ENCODE assay signal across 12 cellular contexts in the genomic region with DNA sequence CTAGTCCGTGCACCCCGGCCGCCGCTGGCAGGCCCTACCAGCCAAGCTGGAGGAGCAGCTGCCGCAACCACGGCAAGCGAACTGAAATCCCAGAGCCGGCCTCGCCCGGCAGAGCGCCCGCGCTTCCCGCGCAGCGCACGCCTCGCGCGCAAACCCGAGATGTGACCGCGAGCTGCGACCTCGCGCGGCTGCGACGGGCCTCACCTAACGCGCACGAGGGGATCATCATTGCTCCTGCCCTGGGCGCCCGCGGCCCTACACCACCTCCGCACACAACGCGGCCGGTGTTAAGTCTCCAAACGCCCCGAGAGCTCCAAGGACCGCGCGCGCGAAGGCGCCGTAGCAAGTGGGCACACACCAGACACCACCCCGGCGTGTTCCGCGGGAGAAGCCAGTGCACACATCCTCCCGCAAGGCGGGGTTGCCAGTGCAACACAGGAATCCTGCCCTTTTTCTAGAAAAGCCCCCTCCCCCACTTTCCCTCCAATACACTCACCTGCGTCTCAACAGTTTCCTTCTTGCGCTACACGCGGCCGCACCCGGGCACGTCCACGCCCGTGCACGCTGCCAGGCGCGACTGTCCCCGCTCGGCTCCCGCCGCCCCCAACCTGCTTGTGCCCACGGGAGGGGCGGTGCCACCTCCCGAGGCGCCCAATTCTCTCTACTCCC. TPM values are rescaled to one million over a fixed set of nuclear protein-coding genes. Genes with fewer than 3 reads are reported as not detected.
DNase-seq lines count a peak whose midpoint lies in the region; ATAC-seq and TF ChIP-seq lines count a peak whose summit lies in the region.
"Had no signal": no experiment of that assay in that cellular context is flagged by ENCODE, and none has a peak within 500 bp of the region (broad histone marks: within the 10 kb centered on the region; RNA-seq: fewer than 3 reads in every experiment).

No MANE protein-coding gene starts in this region.

- H3K4me1 ChIP-seq in lower lobe of right lung (peaks cover 19% of the 10 kb centered on the region), subcutaneous abdominal adipose tissue (ENCODE audit: control insufficient read depth in 5 of 5, insufficient read depth in 5 of 5, low read length in 5 of 5) (peaks cover 0 to 31% (median 28%) of the 10 kb centered on the region in 5 donors)

- H3K9ac ChIP-seq in subcutaneous abdominal adipose tissue (ENCODE audit: low read length in 5 of 5), result no peak overlapping the region

- H3K27me3 ChIP-seq in lower lobe of right lung (ENCODE audit: low read depth), result peaks cover 57% of the 10 kb centered on the region
- H3K27me3 ChIP-seq in subcutaneous abdominal adipose tissue (ENCODE audit: control insufficient read depth in 5 of 5, insufficient read depth in 4 of 5, low read length in 5 of 5), result peaks cover 45 to 57% (median 51%) of the 10 kb centered on the region in 5 donors

- H3K36me3 ChIP-seq in lower lobe of right lung, result no peaks in the 10 kb centered on the region
- no peaks in the 10 kb centered on the region for H3K36me3 ChIP-seq in subcutaneous abdominal adipose tissue (ENCODE audit: control insufficient read depth in 5 of 5, insufficient read depth in 5 of 5, low read length in 5 of 5)

- TF ChIP-seq CTCF in astrocyte of the spinal cord (IDR thresholded peaks at IDR 0.05; ENCODE audit: low read depth, low read length) (no peak), lower lobe of right lung (IDR thresholded peaks at IDR 0.05) (no peak)

- H3K27ac ChIP-seq in lower lobe of right lung (no peak overlapping the region), subcutaneous abdominal adipose tissue (ENCODE audit: low read depth, low read length) (no peak overlapping the region)

- DNase-seq in NCI-H82 (lab: John Stamatoyannopoulos, UW), result peak; percentile 74
- no peak for DNase-seq in NCI-H82 treated with DMSO at 0.1 percent for 48 hours (lab: John Stamatoyannopoulos, UW; ENCODE audit: unreplicated experiment)
- DNase-seq in astrocyte of the spinal cord (ENCODE audit: low read depth, low spot score), result peak; percentile 21
- no peak for DNase-seq in lower lobe of right lung
- DNase-seq in NCI-H510A (lab: John Stamatoyannopoulos, UW), result no peak
- DNase-seq: activated CD4-positive, alpha-beta T cell treated with anti-CD3 and anti-CD28 coated beads, Interleukin-2, amount 50 U/mL, for 1 hour; AML-193; naive thymus-derived CD4-positive, alpha-beta T cell; stimulated activated naive CD8-positive, alpha-beta T cell treated with anti-CD3 and anti-CD28 coated beads, Interleukin-15, Interleukin-2, amounts not matched to agents 100 U/mL and 50 U/mL, for 24 hours had no signal

- intact Hi-C loops in lower lobe of right lung (cut with DNase I), result no loop called here

- ATAC-seq in lower lobe of right lung (peak; percentile 18), HG02623 (IDR thresholded peaks at IDR 0.05; ENCODE audit: unreplicated experiment) (no peak), HG03378 (IDR thresholded peaks at IDR 0.05; ENCODE audit: unreplicated experiment) (no peak)
- ATAC-seq: naive thymus-derived CD4-positive, alpha-beta T cell; stimulated activated naive CD8-positive, alpha-beta T cell treated with anti-CD3 and anti-CD28 coated beads, Interleukin-15, Interleukin-2, amounts not matched to agents 100 U/mL and 50 U/mL, for 24 hours had no signal

- H3K9me3 ChIP-seq in lower lobe of right lung (no peaks in the 10 kb centered on the region), subcutaneous abdominal adipose tissue (ENCODE audit: control insufficient read depth in 5 of 5, low read length in 5 of 5) (peaks cover 0 to 2% (median 0%) of the 10 kb centered on the region in 5 donors)

- H3K4me3 ChIP-seq in astrocyte of the spinal cord (ENCODE audit: low read depth, low read length) (peak overlapping the region; percentile 51), lower lobe of right lung (peak overlapping the region; percentile 41), subcutaneous abdominal adipose tissue (ENCODE audit: low read depth in 1 of 5, low read length in 5 of 5) (peak overlapping the region in 4 of 5 donors; percentile 36 to 66 (median 56))

- in situ Hi-C loops in astrocyte of the spinal cord (cut with HindIII; ENCODE audit: low sequenced_read_pairs), result no loop called here

RNA-seq across cellular contexts. Expression of a gene that starts 5.2 kb away (rescaled TPM):
- not detected for total RNA-seq in lower lobe of right lung
- total RNA-seq: naive thymus-derived CD4-positive, alpha-beta T cell had no signal

Comparison
In these comparisons a context has a peak if more than half of its experiments do, and no peak if none do; other contexts are left out.
1. DNase-seq: peak in NCI-H82 (single experiment) and astrocyte of the spinal cord (single experiment); none in NCI-H82 treated with DMSO at 0.1 percent for 48 hours (single experiment), lower lobe of right lung (single experiment) and NCI-H510A (single experiment).
2. ATAC-seq: peak in lower lobe of right lung (2 of 2); none in HG02623 (single experiment) and HG03378 (single experiment).
3. Peak in every context shown above with its lines, with median percentiles within 50 percentile points of each other: H3K4me3 ChIP-seq.